20 cellular contexts compared by ENCODE assay signal in genomic region chr14:54135804-54136280, GRCh38.
DNase-seq lines count a peak whose midpoint lies in the region; ATAC-seq, FAIRE-seq and TF ChIP-seq lines count a peak whose summit lies in the region.
"Had no signal": no experiment of that assay in that cellular context is flagged by ENCODE, and none has a peak within 500 bp of the region (broad histone marks: within the 10 kb centered on the region; RNA-seq: fewer than 3 reads in every experiment).

No MANE protein-coding gene starts in this region.

- no peak; the same call in 1 of the 2 replicates for TF ChIP-seq CTCF in HepG2 (CRISPR knock-in tag; IDR thresholded peaks at IDR 0.05)
- TF ChIP-seq CTCF in right lobe of liver (IDR thresholded peaks at IDR 0.05): no peak
- no peak for TF ChIP-seq CTCF in GM12878 (IDR thresholded peaks at IDR 0.05 in 2 of 3, conservative IDR thresholded peaks at IDR 0.05 in 1 of 3; ENCODE audit: control insufficient read depth in 2 of 3, extremely low read depth in 1 of 3, insufficient read depth in 1 of 3, low read depth in 3 of 3, low read length in 3 of 3)

- in situ Hi-C loops in HepG2 (cut with HindIII; ENCODE audit: extremely low pct_ligation_motif_present, low pct_unique_long_range_greater_than_20kb) (loop anchor here (5.0 kb wide), 1 partner anchor 184 kb away; no protein-coding TSS in a partner anchor), GM12878 (cut with MboI) (no loop called here)

- TF ChIP-seq EP300 in HepG2 (IDR thresholded peaks at IDR 0.05; ENCODE audit: low read depth in 2 of 2, low read length in 2 of 2) (peak in 1 of 2 experiments; percentile 95; a peak in 2 of 4 replicates), HepG2 (CRISPR knock-in tag; IDR thresholded peaks at IDR 0.05; ENCODE audit: borderline replicate concordance) (peak; percentile 96; the same call in 1 of the 2 replicates), GM12878 (IDR thresholded peaks at IDR 0.05; ENCODE audit: borderline replicate concordance in 1 of 2, control insufficient read depth in 1 of 2, low read depth in 2 of 2, low read length in 2 of 2) (no peak)

- H3K36me3 Mint-ChIP-seq in activated T-cell treated with anti-CD3 and anti-CD28 coated beads, Interleukin-2, amount 50 U/mL, for 72 hours (ENCODE audit: insufficient read depth in 2 of 2): no peaks in the 10 kb centered on the region
- H3K36me3 Mint-ChIP-seq: CD14-positive monocyte; CD8-positive, alpha-beta T cell had no signal

- 7% methylated on average over 3 of the region's 3 CpGs for WGBS in HepG2 (ENCODE audit: low lambda C conversion rate)
- WGBS in right lobe of liver (ENCODE audit: insufficient coverage, low coverage, low lambda C conversion rate, missing lambda C conversion rate): 47% methylated on average over 3 of the region's 3 CpGs
- 13% methylated on average over 3 of the region's 3 CpGs for whole genome bisulfite sequencing in GM12878 (ENCODE audit: insufficient coverage, insufficient replicate concordance, low lambda C conversion rate, missing lambda C conversion rate)

- H3K9ac ChIP-seq in HepG2 (ENCODE audit: insufficient read depth, low read depth, low read length): peak overlapping the region; percentile 40
- no peak overlapping the region for H3K9ac ChIP-seq in GM12878 (ENCODE audit: control insufficient read depth, insufficient read depth, low read length)

- peak; percentile 89 for DNase-seq in HepG2 (ENCODE audit: low spot score)
- DNase-seq in right lobe of liver: no peak
- no peak for DNase-seq in GM12878 (ENCODE audit: low read depth, low spot score)
- no peak for DNase-seq in sciatic nerve (ENCODE audit: low spot score)
- DNase-seq in HPDE6-E6E7 (ENCODE audit: extremely low spot score): no peak
- no peak for DNase-seq in activated T-cell treated with anti-CD3 and anti-CD28 coated beads, Interleukin-2, amount 50 U/mL, for 72 hours
- DNase-seq: CD8-positive, alpha-beta T cell; COR-L47; DMS153; DND-41; GDM1; IMR-90; KBM-7 had no signal

- peak; percentile 13 for ATAC-seq in HepG2
- no peak for ATAC-seq in right lobe of liver
- ATAC-seq in GM12878: no peak
- ATAC-seq in sciatic nerve: peak; percentile 71
- ATAC-seq in HG02798 (IDR thresholded peaks at IDR 0.05; ENCODE audit: poor library complexity, unreplicated experiment): no peak
- no peak for ATAC-seq in activated T-cell treated with anti-CD3 and anti-CD28 coated beads, Interleukin-2, amount 50 U/mL, for 72 hours (replicated peaks in 1 of 2)
- ATAC-seq: CD8-positive, alpha-beta T cell; HCT116 had no signal

- H3K27me3 Mint-ChIP-seq in activated T-cell treated with anti-CD3 and anti-CD28 coated beads, Interleukin-2, amount 50 U/mL, for 72 hours (ENCODE audit: low read depth): peaks cover 6% of the 10 kb centered on the region

- CTCF ChIA-PET in HepG2 (lab: Yijun Ruan, JAX; ENCODE audit: low intra/inter-chr PET ratio, low total read pairs): no interaction called here
- CTCF ChIA-PET in GM12878 (lab: Yijun Ruan, JAX): no interaction called here

- no peak overlapping the region for H3K27ac Mint-ChIP-seq in activated T-cell treated with anti-CD3 and anti-CD28 coated beads, Interleukin-2, amount 50 U/mL, for 72 hours
- H3K27ac Mint-ChIP-seq: CD14-positive monocyte; CD8-positive, alpha-beta T cell had no signal

- H3K9me3 Mint-ChIP-seq in activated T-cell treated with anti-CD3 and anti-CD28 coated beads, Interleukin-2, amount 50 U/mL, for 72 hours: no peaks in the 10 kb centered on the region
- H3K9me3 Mint-ChIP-seq: CD8-positive, alpha-beta T cell had no signal

- H3K4me3 ChIP-seq in HepG2 (replicated peaks in 1 of 3; ENCODE audit: insufficient read depth in 1 of 3, low read depth in 2 of 3, low read length in 3 of 3) (no peak overlapping the region), right lobe of liver (no peak overlapping the region), GM12878 (no peak overlapping the region)

- TF ChIP-seq RAD21 in HepG2 (CRISPR knock-in tag; IDR thresholded peaks at IDR 0.05) (no peak), GM12878 (IDR thresholded peaks at IDR 0.05; ENCODE audit: insufficient read depth, low read depth, low read length) (no peak)

- POLR2A ChIA-PET in HepG2 (lab: Yijun Ruan, JAX): interaction anchor here (1.1 to 6.5 kb wide), 7 partner anchors 18 to 218 kb away, joined by 3 to 84 read pairs (median 5); partner anchors contain the start of gene BMP4
- POLR2A ChIA-PET in GM12878 (lab: Charles Lee): no interaction called here

- intact Hi-C loops in HepG2 (cut with micrococcal nuclease; ENCODE audit: unreplicated experiment) (loop anchor here (5.0 kb wide), 3 partner anchors 89 to 179 kb away; partner anchors contain the start of gene BMP4), right lobe of liver (cut with DNase I) (no loop called here), GM12878 (cut with micrococcal nuclease; ENCODE audit: unreplicated experiment) (no loop called here), sciatic nerve (cut with DNase I) (no loop called here)

- RAD21 ChIA-PET in GM12878 (lab: Charles Lee; ENCODE audit: unreplicated experiment): no interaction called here

- SMC1A ChIA-PET in GM12878 (lab: Charles Lee; ENCODE audit: uncharacterized antibody, unreplicated experiment): no interaction called here

- peaks cover 99% of the 10 kb centered on the region for H3K4me1 ChIP-seq in HepG2 (ENCODE audit: insufficient read depth, low read length)
- peaks cover 0 to 23% (median 0%) of the 10 kb centered on the region in 4 donors for H3K4me1 ChIP-seq in right lobe of liver
- H3K4me1 ChIP-seq in GM12878 (ENCODE audit: control insufficient read depth, insufficient read depth, low read length): no peaks in the 10 kb centered on the region

- BruUV-seq in HepG2 (replicated peaks; lab: Mats Ljungman, UMichigan) (no TSS peak), GM12878 (replicated peaks; lab: Mats Ljungman, UMichigan) (no TSS peak)

- TF ChIP-seq POLR2A in HepG2 (IDR thresholded peaks at IDR 0.05; ENCODE audit: insufficient read depth in 1 of 2, low read depth in 2 of 2, low read length in 2 of 2) (peak in 1 of 2 experiments; percentile 36; a peak in 1 of 4 replicates), right lobe of liver (IDR thresholded peaks at IDR 0.05) (no peak), GM12878 (IDR thresholded peaks at IDR 0.05; ENCODE audit: low read depth, low read length) (no peak)

- H4K20me1 ChIP-seq in HepG2 (ENCODE audit: insufficient read depth, low read length) (no peaks in the 10 kb centered on the region), GM12878 (ENCODE audit: control insufficient read depth, insufficient read depth) (no peaks in the 10 kb centered on the region)

- peak overlapping the region; percentile 51 for H3K4me2 ChIP-seq in HepG2 (ENCODE audit: low read depth, low read length)
- no peak overlapping the region for H3K4me2 ChIP-seq in GM12878 (ENCODE audit: control insufficient read depth, insufficient read depth)

- H3K9me3 ChIP-seq in HepG2 (ENCODE audit: low read length): no peaks in the 10 kb centered on the region
- no peaks in the 10 kb centered on the region for H3K9me3 ChIP-seq in right lobe of liver
- no peaks in the 10 kb centered on the region for H3K9me3 ChIP-seq in GM12878 (replicated peaks; ENCODE audit: control insufficient read depth, insufficient read depth, low read length)

- H3K27ac ChIP-seq in HepG2 (ENCODE audit: extremely low read length, insufficient read depth, low read length) (peak overlapping the region; percentile 83), right lobe of liver (no peak overlapping the region), GM12878 (ENCODE audit: control insufficient read depth, insufficient read depth) (no peak overlapping the region)
- H3K27ac ChIP-seq: 22Rv1 had no signal

- no peaks in the 10 kb centered on the region for H3K4me1 Mint-ChIP-seq in activated T-cell treated with anti-CD3 and anti-CD28 coated beads, Interleukin-2, amount 50 U/mL, for 72 hours (ENCODE audit: low read depth)
- H3K4me1 Mint-ChIP-seq: CD14-positive monocyte had no signal

- H3K79me2 ChIP-seq in HepG2 (ENCODE audit: insufficient read depth, low read length) (no peaks in the 10 kb centered on the region), GM12878 (ENCODE audit: control insufficient read depth, insufficient read depth, low read length) (no peaks in the 10 kb centered on the region)

- no peaks in the 10 kb centered on the region for H3K27me3 ChIP-seq in HepG2 (ENCODE audit: control insufficient read depth in 1 of 2, insufficient read depth in 2 of 2, low read length in 2 of 2)
- no peaks in the 10 kb centered on the region for H3K27me3 ChIP-seq in right lobe of liver
- H3K27me3 ChIP-seq in GM12878 (replicated peaks in 1 of 2; ENCODE audit: control insufficient read depth in 2 of 2, insufficient read depth in 2 of 2, low read length in 1 of 2): no peaks in the 10 kb centered on the region

- peak; percentile 71 for FAIRE-seq in HepG2 (lab: Jason Lieb, UNC)
- peak; percentile 54 for FAIRE-seq in GM12878 (lab: Jason Lieb, UNC)
- FAIRE-seq: D721Med, GM19239, H54 had no signal

- H3K36me3 ChIP-seq in HepG2 (replicated peaks in 1 of 2; ENCODE audit: control insufficient read depth in 1 of 2, insufficient read depth in 2 of 2, low read length in 2 of 2): no peaks in the 10 kb centered on the region
- H3K36me3 ChIP-seq in right lobe of liver: no peaks in the 10 kb centered on the region
- no peaks in the 10 kb centered on the region for H3K36me3 ChIP-seq in GM12878 (ENCODE audit: control insufficient read depth in 2 of 2, insufficient read depth in 2 of 2, low read length in 1 of 2)

- no peak overlapping the region for H3K4me3 Mint-ChIP-seq in activated T-cell treated with anti-CD3 and anti-CD28 coated beads, Interleukin-2, amount 50 U/mL, for 72 hours
- H3K4me3 Mint-ChIP-seq: CD14-positive monocyte; CD8-positive, alpha-beta T cell had no signal

- H2AFZ ChIP-seq in HepG2 (ENCODE audit: low read length) (no peak overlapping the region), GM12878 (ENCODE audit: control insufficient read depth, low read depth, low read length) (no peak overlapping the region)

TF ChIP-seq in HepG2, 621 proteins besides CTCF, POLR2A, EP300 and RAD21 (continues in another document):
- TF ChIP-seq SAP130 (CRISPR knock-in tag; IDR thresholded peaks at IDR 0.05; ENCODE audit: low read depth): peak; percentile 55

TF ChIP-seq in GM12878, 131 proteins besides CTCF, POLR2A, EP300 and RAD21 (continues in another document):
- TF ChIP-seq IKZF1 (conservative IDR thresholded peaks at IDR 0.05): no peak
- TF ChIP-seq MTA2 (IDR thresholded peaks at IDR 0.05; ENCODE audit: low read depth): no peak
- no peak for TF ChIP-seq SREBF1 (IDR thresholded peaks at IDR 0.05; ENCODE audit: low read length)
- TF ChIP-seq E2F4 (IDR thresholded peaks at IDR 0.05; ENCODE audit: low read depth, low read length): no peak

Comparison
In these comparisons a context has a peak if more than half of its experiments do, and no peak if none do; other contexts are left out.
1. ATAC-seq: peak in HepG2 (single experiment) and sciatic nerve (single experiment); none in right lobe of liver (0 of 4), GM12878 (single experiment), HG02798 (single experiment) and activated T-cell treated with anti-CD3 and anti-CD28 coated beads, Interleukin-2, amount 50 U/mL, for 72 hours (0 of 2).
2. Of the 75 proteins assayed by ChIP-seq in both HepG2 and GM12878: peak only in HepG2: ATF2, ATF3, CBFB, CBX5, CEBPB, DPF2 and 18 more; only in GM12878: none; in both: none; in neither: 47; mixed calls (peak in some experiments, not most) for 4.